9 cellular contexts compared by ENCODE assay signal in the genomic region with DNA sequence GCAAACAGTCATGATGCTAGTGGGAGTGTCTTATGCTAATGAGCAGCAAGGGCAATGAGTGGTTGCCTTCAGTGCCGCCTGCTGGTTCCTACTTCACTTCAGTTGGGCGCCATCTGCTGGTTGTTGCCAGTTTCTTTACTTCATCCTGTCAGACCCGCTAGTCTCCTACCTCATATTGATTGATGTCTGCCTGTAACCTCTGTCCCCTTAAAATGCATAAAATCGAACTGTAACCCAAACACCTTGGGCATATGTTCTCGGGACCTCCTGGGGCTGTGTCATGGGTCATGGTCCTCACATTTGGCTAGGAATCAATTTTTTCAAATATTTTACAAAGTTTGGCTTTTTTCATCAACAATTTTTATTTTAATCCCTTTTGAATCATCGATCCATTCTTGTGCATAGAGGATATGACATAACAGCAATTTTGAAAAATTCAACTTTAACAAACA.
DNase-seq lines count a peak whose midpoint lies in the region; ATAC-seq and TF ChIP-seq lines count a peak whose summit lies in the region.
"Had no signal": no experiment of that assay in that cellular context is flagged by ENCODE, and none has a peak within 500 bp of the region (broad histone marks: within the 10 kb centered on the region; RNA-seq: fewer than 3 reads in every experiment).

No MANE protein-coding gene starts in this region.

- H3K9ac ChIP-seq in GM23248: no peak overlapping the region

- in situ Hi-C loops in GM23248 (cut with MboI): no loop called here

- peaks cover 16% of the 10 kb centered on the region for H3K27me3 ChIP-seq in GM23248 (replicated peaks; ENCODE audit: insufficient read depth)
- H3K27me3 ChIP-seq in SJCRH30: no peaks in the 10 kb centered on the region
- no peaks in the 10 kb centered on the region for H3K27me3 ChIP-seq in spleen (replicated peaks in 1 of 7)

- intact Hi-C loops in left ventricle myocardium superior (cut with micrococcal nuclease) (no loop called here), spleen (cut with DNase I; ENCODE audit: low total_unique reads) (loop anchor here (10.0 kb wide), 1 partner anchor 263 kb away; no protein-coding TSS in a partner anchor)

- H3K79me2 ChIP-seq in GM23248 (ENCODE audit: insufficient read depth): no peaks in the 10 kb centered on the region

- peak; percentile 47 for ATAC-seq in left ventricle myocardium superior

- H3K9me3 ChIP-seq in GM23248 (ENCODE audit: low read depth): no peaks in the 10 kb centered on the region
- no peaks in the 10 kb centered on the region for H3K9me3 ChIP-seq in SJCRH30 (replicated peaks)
- H3K9me3 ChIP-seq in spleen: no peaks in the 10 kb centered on the region
- H3K9me3 ChIP-seq: neutrophil had no signal

- DNase-seq in GM12864 (ENCODE audit: low read depth) (peak; percentile 91), GM23248 (peak; percentile 84), KG1 (lab: John Stamatoyannopoulos, UW) (peak; percentile 47), SJCRH30 (peak; percentile 82 to 90), left ventricle myocardium superior (peak; percentile 69), spleen (peak; percentile 87), coronary artery (ENCODE audit: low spot score) (no peak)
- DNase-seq in activated gamma-delta T cell treated with anti-CD3 and anti-CD28 coated beads, Interleukin-2, amount 50 U/mL, for 16 hours (ENCODE audit: low read depth): peak; percentile 73

- TF ChIP-seq CTCF in GM12864 (IDR thresholded peaks at IDR 0.05; ENCODE audit: low read depth, low read length, missing control alignments): peak; percentile 92
- peak; percentile 22 to 78 (median 66) for TF ChIP-seq CTCF in spleen (IDR thresholded peaks at IDR 0.05 in 8 of 11, conservative IDR thresholded peaks at IDR 0.05 in 3 of 11)
- TF ChIP-seq CTCF in coronary artery (IDR thresholded peaks at IDR 0.05): no peak

- no peak for TF ChIP-seq POLR2A in spleen (IDR thresholded peaks at IDR 0.05)

- 38 to 47% methylated on average over 6 of the region's 6 CpGs for WGBS in GM23248 (ENCODE audit: low coverage in 1 of 2, low lambda C conversion rate in 2 of 2, missing lambda C conversion rate in 2 of 2), 2 experiments
- WGBS in spleen, 5 donors: 26 to 33% (median 31%) methylated on average over 6 of the region's 6 CpGs

- no peak overlapping the region for H3K4me2 ChIP-seq in GM23248 (ENCODE audit: unreplicated experiment)

- H3K9me2 ChIP-seq in GM23248 (ENCODE audit: insufficient read depth): no peaks in the 10 kb centered on the region

- no peak overlapping the region for H2AFZ ChIP-seq in GM23248

- no peaks in the 10 kb centered on the region for H3F3A ChIP-seq in GM23248 (ENCODE audit: insufficient read depth)

- no peaks in the 10 kb centered on the region for H3K36me3 ChIP-seq in GM23248 (ENCODE audit: low read depth)
- no peaks in the 10 kb centered on the region for H3K36me3 ChIP-seq in SJCRH30
- no peaks in the 10 kb centered on the region for H3K36me3 ChIP-seq in spleen
- H3K36me3 ChIP-seq: neutrophil had no signal

- H3K4me1 ChIP-seq in GM23248 (ENCODE audit: insufficient read depth): no peaks in the 10 kb centered on the region
- H3K4me1 ChIP-seq in SJCRH30: no peaks in the 10 kb centered on the region
- peaks cover 0 to 6% (median 0%) of the 10 kb centered on the region in 6 donors for H3K4me1 ChIP-seq in spleen

- no peak overlapping the region for H3K27ac ChIP-seq in GM23248
- H3K27ac ChIP-seq in SJCRH30: no peak overlapping the region
- H3K27ac ChIP-seq in spleen: no peak overlapping the region
- H3K27ac ChIP-seq in coronary artery: no peak overlapping the region
- H3K27ac ChIP-seq: neutrophil had no signal

- H4K20me1 ChIP-seq in GM23248 (ENCODE audit: insufficient read depth): no peaks in the 10 kb centered on the region

- H3K4me3 ChIP-seq in GM12864 (ENCODE audit: low read depth, low read length): no peak overlapping the region
- no peak overlapping the region for H3K4me3 ChIP-seq in GM23248
- no peak overlapping the region for H3K4me3 ChIP-seq in SJCRH30
- no peak overlapping the region for H3K4me3 ChIP-seq in spleen
- no peak overlapping the region for H3K4me3 ChIP-seq in coronary artery
